Comparison of ENCODE assay signal across 10 cellular contexts in the genomic region with DNA sequence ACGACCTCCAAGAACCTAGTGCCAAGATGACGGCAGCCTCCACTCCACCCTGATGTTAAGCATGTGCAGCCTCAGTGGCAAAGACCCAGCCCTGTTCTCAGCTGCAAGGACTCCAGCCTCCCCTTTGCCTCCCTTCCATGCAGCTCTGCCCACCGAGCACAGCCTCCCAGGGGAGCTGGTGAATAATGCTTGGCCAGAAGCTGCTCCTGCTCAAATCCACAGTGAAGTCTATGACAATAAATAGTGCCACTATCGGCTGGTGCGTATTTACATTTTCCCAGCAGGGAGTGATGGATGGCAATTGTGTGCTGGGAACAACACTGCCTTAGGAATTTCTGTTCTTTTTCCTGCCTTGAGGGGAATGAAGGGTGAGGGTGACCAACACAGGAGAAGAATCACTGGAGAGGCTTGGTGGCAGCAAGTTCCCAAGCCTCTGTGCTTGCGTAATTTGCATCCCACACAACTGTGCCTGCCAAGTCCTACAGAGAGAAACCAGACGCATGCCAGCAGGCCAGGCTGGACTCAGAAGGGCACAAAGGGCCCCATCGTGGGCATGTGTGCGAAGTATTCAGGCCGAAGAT.
DNase-seq lines count a peak whose midpoint lies in the region; ATAC-seq and TF ChIP-seq lines count a peak whose summit lies in the region.
"Had no signal": no experiment of that assay in that cellular context is flagged by ENCODE, and none has a peak within 500 bp of the region (broad histone marks: within the 10 kb centered on the region; RNA-seq: fewer than 3 reads in every experiment).

No MANE protein-coding gene starts in this region.

- intact Hi-C loops in head of caudate nucleus (cut with DNase I): no loop called here

- H3K9ac ChIP-seq in adipocyte (ENCODE audit: low read length): peak overlapping the region; percentile 52

- DNase-seq in AG09319 (ENCODE audit: extremely low read depth, low read depth) (peak; percentile 39), adipocyte (ENCODE audit: low read depth) (peak; percentile 94), head of caudate nucleus (peak in 41 of 42 donors; percentile 26 to 88 (median 66)), pons (ENCODE audit: low spot score) (peak; percentile 86), NCI-H226 (no peak), NCI-H128 (lab: John Stamatoyannopoulos, UW; ENCODE audit: unreplicated experiment) (no peak), NCI-H2081 treated with DMSO at 0.1 percent for 48 hours (lab: John Stamatoyannopoulos, UW) (no peak)
- DNase-seq: Caco-2 had no signal

- ATAC-seq in GM19324 (IDR thresholded peaks at IDR 0.05; ENCODE audit: low FRiP score, unreplicated experiment): no peak
- ATAC-seq: activated CD4-positive, CD25-positive, alpha-beta regulatory T cell treated with anti-CD3 and anti-CD28 coated beads, Interleukin-2, amount 50 U/mL, for 24 hours had no signal

- H3K4me1 ChIP-seq in adipocyte (ENCODE audit: control insufficient read depth, insufficient read depth, low read length): peaks cover 79% of the 10 kb centered on the region
- H3K4me1 ChIP-seq: Caco-2 had no signal

- H3K4me3 ChIP-seq in adipocyte (ENCODE audit: low read length): peak overlapping the region; percentile 43

- H3K27me3 ChIP-seq in adipocyte (replicated peaks; ENCODE audit: control insufficient read depth, insufficient read depth, low read length): no peaks in the 10 kb centered on the region

- TF ChIP-seq CTCF in AG09319 (IDR thresholded peaks at IDR 0.05; ENCODE audit: low read depth, low read length): no peak

- peaks cover 9% of the 10 kb centered on the region for H3K36me3 ChIP-seq in adipocyte (ENCODE audit: control insufficient read depth, insufficient read depth, low read length, severe bottlenecking)

- H3K9me3 ChIP-seq in adipocyte (ENCODE audit: control insufficient read depth, low read length): no peaks in the 10 kb centered on the region
- H3K9me3 ChIP-seq: Caco-2 had no signal

Comparison
In these comparisons a context has a peak if more than half of its experiments do, and no peak if none do; other contexts are left out.
1. DNase-seq: peak in AG09319 (single experiment), adipocyte (single experiment), head of caudate nucleus (41 of 42) and pons (single experiment); none in NCI-H226 (single experiment), NCI-H128 (single experiment) and NCI-H2081 treated with DMSO at 0.1 percent for 48 hours (single experiment).